Comparison of ENCODE assay signal across 1 cellular context in the genomic region with DNA sequence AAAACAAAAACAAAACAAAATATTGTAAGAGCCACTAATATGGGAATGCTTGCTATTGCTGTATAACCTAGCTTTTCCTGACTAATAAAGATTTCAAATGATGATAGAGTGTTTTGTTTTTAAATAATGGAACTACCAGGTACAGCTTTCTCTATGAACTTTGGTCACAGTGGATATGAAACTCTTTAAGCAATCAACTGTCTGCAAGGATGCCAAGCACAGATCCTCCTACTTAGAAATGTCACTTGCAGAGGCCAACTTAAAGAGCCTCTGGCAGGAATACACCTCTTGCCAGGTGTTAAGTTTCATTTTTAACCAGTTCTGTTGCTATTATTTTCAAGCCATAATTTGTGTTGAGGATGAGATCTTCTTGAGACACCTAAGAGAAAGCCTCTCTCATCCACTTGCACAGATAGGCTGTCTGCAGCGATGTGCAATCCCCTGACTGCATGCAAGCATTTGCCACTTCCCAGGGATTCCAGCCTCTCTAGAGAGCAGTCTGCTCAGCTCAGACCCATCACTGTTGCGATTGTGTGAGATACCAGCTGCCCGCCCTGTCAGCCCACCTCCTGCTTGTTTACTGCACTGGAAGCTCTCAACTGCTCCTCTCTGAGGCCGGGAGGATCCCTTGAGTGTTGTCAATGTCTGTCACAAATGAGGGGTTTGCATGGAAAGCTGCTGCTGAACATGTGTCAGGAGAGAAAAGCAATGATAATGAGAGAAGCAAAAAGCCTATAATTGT.
TF ChIP-seq lines count a peak whose summit lies in the region.

No MANE protein-coding gene starts in this region.

TF ChIP-seq in neural cell, 6 proteins besides CTCF, POLR2A, EP300 and RAD21 (continued from another document):
- TF ChIP-seq EZH2 (IDR thresholded peaks at IDR 0.05; ENCODE audit: borderline replicate concordance, insufficient read depth, low read length, poor library complexity, severe bottlenecking): no peak
